In the genomic region with DNA sequence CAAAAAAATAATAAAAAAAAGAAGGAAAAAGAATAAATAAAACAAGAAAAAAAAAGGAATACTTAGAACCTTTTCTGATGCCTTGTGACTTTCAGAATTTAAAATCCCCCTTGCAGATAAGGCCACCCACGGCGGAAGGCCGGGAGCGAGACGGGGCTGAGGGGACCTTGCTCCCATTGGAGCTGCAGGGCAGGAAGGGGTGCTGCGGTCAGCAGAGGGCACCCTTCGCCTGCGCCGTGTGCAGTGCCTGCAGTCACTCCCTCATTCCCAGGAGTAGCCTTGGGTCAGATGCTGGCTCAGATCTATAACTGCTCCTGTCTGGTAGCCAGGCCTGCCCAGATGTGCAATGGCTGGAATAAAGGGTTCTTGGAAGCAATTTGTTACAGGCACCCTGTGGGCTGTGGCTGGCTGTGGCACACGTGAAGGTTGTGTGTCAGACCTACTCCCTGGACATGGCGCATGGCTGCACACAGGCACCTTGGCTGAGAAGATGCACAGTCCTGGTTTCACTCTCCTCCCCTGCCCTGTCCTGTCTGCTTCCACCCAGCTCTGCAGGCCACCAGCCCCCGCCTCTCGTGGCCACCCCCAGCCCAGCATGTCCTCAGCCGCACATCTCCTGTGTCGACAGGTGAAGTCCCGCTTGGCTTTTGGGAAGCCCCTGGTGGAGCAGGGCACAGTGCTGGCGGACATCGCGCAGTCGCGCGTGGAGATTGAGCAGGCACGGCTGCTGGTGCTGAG, we compare ENCODE assay signal across 8 cellular contexts. TPM values are rescaled to one million over a fixed set of nuclear protein-coding genes. Genes with fewer than 3 reads are reported as not detected.
DNase-seq lines count a peak whose midpoint lies in the region; ATAC-seq and TF ChIP-seq lines count a peak whose summit lies in the region.

No MANE protein-coding gene starts in this region.

- POLR2A ChIA-PET in activated B cell treated with CpG ODN at 0.5 μM for 24 hours (lab: Charles Lee): interaction anchor here (0.6 to 2.0 kb wide), 10 partner anchors 9 to 88 kb away, joined by 3 to 10 read pairs (median 4); no protein-coding TSS in a partner anchor

- H3K9me3 Mint-ChIP-seq in Calu3 (ENCODE audit: low read depth, unreplicated experiment): no peaks in the 10 kb centered on the region
- H3K9me3 Mint-ChIP-seq in activated B cell treated with CpG ODN at 0.5 μM for 24 hours: no peaks in the 10 kb centered on the region

- H3K27ac Mint-ChIP-seq in Calu3 (ENCODE audit: unreplicated experiment): no peak overlapping the region
- H3K27ac Mint-ChIP-seq in activated B cell treated with CpG ODN at 0.5 μM for 24 hours: no peak overlapping the region

- TF ChIP-seq POLR2A in gastrocnemius medialis (IDR thresholded peaks at IDR 0.05): no peak

- H3K4me1 ChIP-seq in heart right ventricle (peaks cover 19 to 66% (median 44%) of the 10 kb centered on the region in 9 donors), gastrocnemius medialis (peaks cover 24 to 27% of the 10 kb centered on the region in 2 donors)

- H3K27me3 ChIP-seq in heart right ventricle (no peaks in the 10 kb centered on the region), gastrocnemius medialis (no peaks in the 10 kb centered on the region)

- peaks cover 5% of the 10 kb centered on the region for H3K36me3 Mint-ChIP-seq in Calu3 (ENCODE audit: insufficient read depth, unreplicated experiment)
- peaks cover 41% of the 10 kb centered on the region for H3K36me3 Mint-ChIP-seq in activated B cell treated with CpG ODN at 0.5 μM for 24 hours (ENCODE audit: low read depth)

- H3K36me3 ChIP-seq in heart right ventricle (peaks cover 0 to 72% (median 8%) of the 10 kb centered on the region in 9 donors), gastrocnemius medialis (peaks cover 0 to 10% of the 10 kb centered on the region in 2 donors)

- H3K4me3 Mint-ChIP-seq in Calu3 (ENCODE audit: low read depth, unreplicated experiment) (no peak overlapping the region), activated B cell treated with CpG ODN at 0.5 μM for 24 hours (no peak overlapping the region)

- H3K27ac ChIP-seq in heart right ventricle (peak overlapping the region in 8 of 10 donors; percentile 61 to 88 (median 73)), gastrocnemius medialis (peak overlapping the region in 3 of 4 donors; percentile 14 to 60 (median 28))

- H3K4me1 Mint-ChIP-seq in Calu3 (ENCODE audit: low read depth, unreplicated experiment) (no peaks in the 10 kb centered on the region), activated B cell treated with CpG ODN at 0.5 μM for 24 hours (peaks cover 15% of the 10 kb centered on the region)

- intact Hi-C loops in Calu3 (cut with micrococcal nuclease; ENCODE audit: unreplicated experiment) (loop anchor here (1.0 kb wide), 1 partner anchor 60 kb away; no protein-coding TSS in a partner anchor), activated B cell treated with CpG ODN at 0.5 μM for 24 hours (cut with micrococcal nuclease) (loop anchor here (1.0 kb wide), 2 partner anchors 35 to 60 kb away; no protein-coding TSS in a partner anchor), heart right ventricle (cut with DNase I) (loop anchor here in 9 of 10 donors (1.0 to 5.0 kb wide), 6 partner anchors 34 to 60 kb away; no protein-coding TSS in a partner anchor), gastrocnemius medialis (cut with DNase I; ENCODE audit: low total_unique reads) (loop anchor here (1.0 kb wide), 2 partner anchors 35 to 60 kb away; no protein-coding TSS in a partner anchor)

- DNase-seq in Calu3: peak; percentile 72
- DNase-seq in HT1080 (ENCODE audit: low read depth): peak; percentile 38
- DNase-seq in activated B cell treated with CpG ODN at 0.5 μM for 24 hours: no peak
- peak; percentile 65 to 71 for DNase-seq in heart right ventricle
- DNase-seq in gastrocnemius medialis: peak in 1 of 2 donors; percentile 61
- no peak for DNase-seq in NCI-H510A (lab: John Stamatoyannopoulos, UW)
- DNase-seq in SKM-1 (lab: John Stamatoyannopoulos, UW; ENCODE audit: unreplicated experiment): no peak

- BruUV-seq in Calu3 (replicated peaks; lab: Mats Ljungman, UMichigan): no TSS peak

- H3K9me3 ChIP-seq in heart right ventricle (no peaks in the 10 kb centered on the region), gastrocnemius medialis (no peaks in the 10 kb centered on the region)

- no peaks in the 10 kb centered on the region for H3K27me3 Mint-ChIP-seq in Calu3 (ENCODE audit: unreplicated experiment)
- H3K27me3 Mint-ChIP-seq in activated B cell treated with CpG ODN at 0.5 μM for 24 hours: no peaks in the 10 kb centered on the region

- ATAC-seq in activated B cell treated with CpG ODN at 0.5 μM for 24 hours (ENCODE audit: low read depth) (peak; percentile 43), heart right ventricle (peak; percentile 71 to 81 (median 78)), gastrocnemius medialis (peak; percentile 65 to 76), HG02763 (IDR thresholded peaks at IDR 0.05; ENCODE audit: unreplicated experiment) (no peak)

- in situ Hi-C loops in gastrocnemius medialis (cut with MboI; ENCODE audit: low sequenced_read_pairs in 4 of 4): loop anchor here in 1 of 4 donors (5.0 kb wide), 1 partner anchor 34 kb away; no protein-coding TSS in a partner anchor

- peak; percentile 80 for TF ChIP-seq CTCF in Calu3 (IDR thresholded peaks at IDR 0.05; ENCODE audit: unreplicated experiment)
- peak; percentile 59 for TF ChIP-seq CTCF in activated B cell treated with CpG ODN at 0.5 μM for 24 hours (IDR thresholded peaks at IDR 0.05)
- TF ChIP-seq CTCF in heart right ventricle (IDR thresholded peaks at IDR 0.05): peak; percentile 60 to 93 (median 86)
- TF ChIP-seq CTCF in gastrocnemius medialis (IDR thresholded peaks at IDR 0.05 in 4 of 5, conservative IDR thresholded peaks at IDR 0.05 in 1 of 5): peak; percentile 69 to 90 (median 80)

- H3K4me3 ChIP-seq in heart right ventricle (no peak overlapping the region), gastrocnemius medialis (no peak overlapping the region)

- 36 to 54% methylated on average over 23 of the region's 23 CpGs for WGBS in heart right ventricle, 2 donors

- CTCF ChIA-PET in Calu3 (lab: Charles Lee): interaction anchor here (0.9 to 3.0 kb wide), 3 partner anchors 24 to 63 kb away, joined by 3 to 45 read pairs (median 4); no protein-coding TSS in a partner anchor
- CTCF ChIA-PET in activated B cell treated with CpG ODN at 0.5 μM for 24 hours (lab: Charles Lee): interaction anchor here (0.6 to 5.6 kb wide), 11 partner anchors 9 to 1329 kb away, joined by 3 to 146 read pairs (median 7); partner anchors contain the start of gene MAPKAPK5

RNA-seq across cellular contexts. Expression of gene ALDH2, which starts 13.4 kb away (rescaled TPM):
- total RNA-seq in Calu3 (2022): 152 and 168 TPM in 2 replicates
- total RNA-seq in HT1080 (2014; rRNA removed; shearing (Covaris generic)): 31.7 and 41.3 TPM in 2 replicates
- 21.6 and 27.4 TPM in 2 replicates for polyA plus RNA-seq in HT1080 (2015; cell fraction: cytosol; rRNA removed)
- polyA plus RNA-seq in HT1080 (2015; cell fraction: nucleus; rRNA removed): 30.8 and 31.9 TPM in 2 replicates
- total RNA-seq in activated B cell treated with CpG ODN at 0.5 μM for 24 hours: 36.0 and 37.4 TPM in 2 replicates
- 100 to 1,000 TPM; 240 to 403 (median 348) TPM for total RNA-seq in heart right ventricle
- 100 to 1,000 TPM in 1 of 2 donors, 10 to 100 TPM in 1; 60.6 to 151 TPM for polyA plus RNA-seq in heart right ventricle
- total RNA-seq in gastrocnemius medialis: 100 to 1,000 TPM in 1 of 4 donors, 10 to 100 TPM in 3; 70.9 to 156 (median 89.9) TPM

Comparison
In these comparisons a context has a peak if more than half of its experiments do, and no peak if none do; other contexts are left out.
1. DNase-seq: peak in Calu3 (single experiment), HT1080 (single experiment) and heart right ventricle (2 of 2); none in activated B cell treated with CpG ODN at 0.5 μM for 24 hours (single experiment), NCI-H510A (single experiment) and SKM-1 (single experiment).
2. Peak in every context shown above with its lines, with median percentiles within 50 percentile points of each other: CTCF ChIP-seq.